25 cellular contexts compared by ENCODE assay signal in genomic region chr4:41542526-41543270, GRCh38. TPM values are rescaled to one million over a fixed set of nuclear protein-coding genes. Genes with fewer than 3 reads are reported as not detected.
A peak's percentile ranks its signal among the peaks of the same experiment; 100 is the strongest.
DNase-seq lines count a peak whose midpoint lies in the region.
"Had no signal": no experiment of that assay in that cellular context is flagged by ENCODE, and none has a peak within 500 bp of the region (broad histone marks: within the 10 kb centered on the region; RNA-seq: fewer than 3 reads in every experiment).

No MANE protein-coding gene starts in this region.

- H3K4me1 ChIP-seq in skeletal muscle tissue (ENCODE audit: control insufficient read depth in 3 of 3, insufficient read depth in 3 of 3, low read length in 3 of 3) = peaks cover 31 to 59% (median 59%) of the 10 kb centered on the region in 3 donors
- H3K4me1 ChIP-seq in SJCRH30 = peaks cover 14% of the 10 kb centered on the region

- H3K36me3 ChIP-seq in skeletal muscle tissue (ENCODE audit: control insufficient read depth in 3 of 3, insufficient read depth in 3 of 3, low read length in 3 of 3) (no peaks in the 10 kb centered on the region), SJCRH30 (no peaks in the 10 kb centered on the region)
- H3K36me3 ChIP-seq: brain microvascular endothelial cell, esophagus muscularis mucosa, gastroesophageal sphincter had no signal

- H3K27ac ChIP-seq in skeletal muscle tissue (ENCODE audit: low read depth, low read length) (peak overlapping the region; percentile 94), SJCRH30 (no peak overlapping the region)
- H3K27ac ChIP-seq: brain microvascular endothelial cell, GM23248 had no signal

- H3K4me3 ChIP-seq in skeletal muscle tissue (ENCODE audit: low read length in 3 of 3) = no peak overlapping the region
- no peak overlapping the region for H3K4me3 ChIP-seq in SJCRH30
- H3K4me3 ChIP-seq: gastroesophageal sphincter, GM23248 had no signal

- no peaks in the 10 kb centered on the region for H3K27me3 ChIP-seq in skeletal muscle tissue (ENCODE audit: control insufficient read depth in 3 of 3, insufficient read depth in 3 of 3, low read length in 3 of 3)
- no peaks in the 10 kb centered on the region for H3K27me3 ChIP-seq in SJCRH30
- H3K27me3 ChIP-seq: esophagus muscularis mucosa, gastroesophageal sphincter had no signal

- H3K9ac ChIP-seq in skeletal muscle tissue (ENCODE audit: low read depth in 1 of 3, low read length in 3 of 3) = no peak overlapping the region
- H3K9ac ChIP-seq: GM23248 had no signal

- peak; percentile 41 for DNase-seq in ELR (ENCODE audit: low read depth)
- peak; percentile 78 for DNase-seq in M059J (ENCODE audit: low read depth)
- DNase-seq in dermis blood vessel endothelial cell = peak; percentile 63
- no peak for DNase-seq in SJCRH30
- no peak for DNase-seq in C1 segment of cervical spinal cord (lab: John Stamatoyannopoulos, UW)
- no peak for DNase-seq in DMS53 (lab: John Stamatoyannopoulos, UW)
- DNase-seq: activated CD4-positive, alpha-beta T cell treated with anti-CD3 and anti-CD28 coated beads, Interleukin-2, amount 50 U/mL, for 1 hour; activated gamma-delta T cell treated with Interleukin-2 at 50 U/mL for 16 hours; activated T-cell treated with anti-CD3 and anti-CD28 coated beads, Interleukin-2, amount 50 U/mL, for 4 hours; brain microvascular endothelial cell; Calu3; GM23248; Karpas-422; NCI-H1092; NCI-H187; NCI-H2171; NCI-H524; stimulated activated CD4-positive, alpha-beta T cell treated with anti-CD3 and anti-CD28 coated beads, Interleukin-2, amount 100 ng/mL, for 48 hours; SW 1271; T1000 had no signal

- no peaks in the 10 kb centered on the region for H3K9me3 ChIP-seq in skeletal muscle tissue (ENCODE audit: control insufficient read depth in 3 of 3, low read length in 3 of 3)
- H3K9me3 ChIP-seq in SJCRH30 (replicated peaks) = no peaks in the 10 kb centered on the region
- H3K9me3 ChIP-seq: esophagus muscularis mucosa, gastroesophageal sphincter had no signal

RNA-seq across cellular contexts. Expression of gene LIMCH1, which starts 4.7 kb away (rescaled TPM):
- total RNA-seq in M059J (2014; rRNA removed; shearing (Covaris generic)) = 60.5 and 72.8 TPM in 2 replicates
- 44.5 and 53.8 TPM in 2 replicates for total RNA-seq in dermis blood vessel endothelial cell
- 87.2 TPM for total RNA-seq in skeletal muscle tissue
- 112 and 128 TPM in 2 replicates for total RNA-seq in SJCRH30 (2014; rRNA removed; shearing (Covaris generic))
- total RNA-seq: HepG2; natural killer cell treated with Interleukin-12 subunit alpha and Interleukin-12 subunit beta and Interleukin-15 and Interleukin-18, amount 100 ng/mL, for 72 hours had no signal

Comparison
In these comparisons a context has a peak if more than half of its experiments do, and no peak if none do; other contexts are left out.
1. DNase-seq: peak in ELR (single experiment), M059J (single experiment) and dermis blood vessel endothelial cell (single experiment); none in SJCRH30 (0 of 2), C1 segment of cervical spinal cord (0 of 14) and DMS53 (single experiment).